ENCODE assay signal across 2 cellular contexts in the genomic region with DNA sequence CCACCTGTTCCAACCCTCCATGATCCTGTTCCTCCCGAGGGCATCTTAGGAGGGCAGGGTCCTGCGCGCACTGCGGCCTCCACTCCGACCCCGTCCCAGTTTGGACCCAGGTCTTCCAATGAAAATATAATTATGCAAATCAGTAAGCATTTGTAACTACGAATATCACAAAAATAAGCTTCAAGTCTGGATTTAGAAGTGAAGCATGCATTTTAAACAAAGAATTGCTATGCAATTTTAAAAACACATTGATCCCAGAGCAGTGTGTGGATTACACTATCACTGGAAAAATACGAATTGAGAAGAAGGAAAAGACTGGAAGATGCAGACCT.
TF ChIP-seq lines count a peak whose summit lies in the region.

No MANE protein-coding gene starts in this region.

TF ChIP-seq in SK-N-SH, 30 proteins besides CTCF, POLR2A, EP300 and RAD21 (continued from another document):
- TF ChIP-seq REST (IDR thresholded peaks at IDR 0.05; ENCODE audit: low read depth, low read length) (no peak), EZH2phosphoT487 (IDR thresholded peaks at IDR 0.05; ENCODE audit: borderline replicate concordance, low read depth) (no peak)
- TF ChIP-seq, protein P1, sequence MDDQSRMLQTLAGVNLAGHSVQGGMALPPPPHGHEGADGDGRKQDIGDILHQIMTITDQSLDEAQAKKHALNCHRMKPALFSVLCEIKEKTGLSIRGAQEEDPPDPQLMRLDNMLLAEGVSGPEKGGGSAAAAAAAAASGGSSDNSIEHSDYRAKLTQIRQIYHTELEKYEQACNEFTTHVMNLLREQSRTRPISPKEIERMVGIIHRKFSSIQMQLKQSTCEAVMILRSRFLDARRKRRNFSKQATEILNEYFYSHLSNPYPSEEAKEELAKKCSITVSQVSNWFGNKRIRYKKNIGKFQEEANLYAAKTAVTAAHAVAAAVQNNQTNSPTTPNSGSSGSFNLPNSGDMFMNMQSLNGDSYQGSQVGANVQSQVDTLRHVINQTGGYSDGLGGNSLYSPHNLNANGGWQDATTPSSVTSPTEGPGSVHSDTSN (IDR thresholded peaks at IDR 0.05), result no peak

TF ChIP-seq in SK-N-SH treated with all-trans-retinoic acid at 6 μM for 48 hours, 23 proteins besides CTCF, POLR2A, EP300 and RAD21 (continued from another document):
- TF ChIP-seq, protein P2, sequence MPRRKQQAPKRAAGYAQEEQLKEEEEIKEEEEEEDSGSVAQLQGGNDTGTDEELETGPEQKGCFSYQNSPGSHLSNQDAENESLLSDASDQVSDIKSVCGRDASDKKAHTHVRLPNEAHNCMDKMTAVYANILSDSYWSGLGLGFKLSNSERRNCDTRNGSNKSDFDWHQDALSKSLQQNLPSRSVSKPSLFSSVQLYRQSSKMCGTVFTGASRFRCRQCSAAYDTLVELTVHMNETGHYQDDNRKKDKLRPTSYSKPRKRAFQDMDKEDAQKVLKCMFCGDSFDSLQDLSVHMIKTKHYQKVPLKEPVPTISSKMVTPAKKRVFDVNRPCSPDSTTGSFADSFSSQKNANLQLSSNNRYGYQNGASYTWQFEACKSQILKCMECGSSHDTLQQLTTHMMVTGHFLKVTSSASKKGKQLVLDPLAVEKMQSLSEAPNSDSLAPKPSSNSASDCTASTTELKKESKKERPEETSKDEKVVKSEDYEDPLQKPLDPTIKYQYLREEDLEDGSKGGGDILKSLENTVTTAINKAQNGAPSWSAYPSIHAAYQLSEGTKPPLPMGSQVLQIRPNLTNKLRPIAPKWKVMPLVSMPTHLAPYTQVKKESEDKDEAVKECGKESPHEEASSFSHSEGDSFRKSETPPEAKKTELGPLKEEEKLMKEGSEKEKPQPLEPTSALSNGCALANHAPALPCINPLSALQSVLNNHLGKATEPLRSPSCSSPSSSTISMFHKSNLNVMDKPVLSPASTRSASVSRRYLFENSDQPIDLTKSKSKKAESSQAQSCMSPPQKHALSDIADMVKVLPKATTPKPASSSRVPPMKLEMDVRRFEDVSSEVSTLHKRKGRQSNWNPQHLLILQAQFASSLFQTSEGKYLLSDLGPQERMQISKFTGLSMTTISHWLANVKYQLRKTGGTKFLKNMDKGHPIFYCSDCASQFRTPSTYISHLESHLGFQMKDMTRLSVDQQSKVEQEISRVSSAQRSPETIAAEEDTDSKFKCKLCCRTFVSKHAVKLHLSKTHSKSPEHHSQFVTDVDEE (CRISPR knock-in tag; IDR thresholded peaks at IDR 0.05), result no peak
- TF ChIP-seq ZNF70 (CRISPR knock-in tag; IDR thresholded peaks at IDR 0.05) (no peak), SNAI2 (CRISPR knock-in tag; IDR thresholded peaks at IDR 0.05) (no peak), GLIS3 (CRISPR knock-in tag; IDR thresholded peaks at IDR 0.05) (no peak), TCF4 (CRISPR knock-in tag; IDR thresholded peaks at IDR 0.05; ENCODE audit: borderline replicate concordance) (no peak), TOX (CRISPR knock-in tag; IDR thresholded peaks at IDR 0.05; ENCODE audit: borderline replicate concordance) (no peak), ZFP3 (CRISPR knock-in tag; IDR thresholded peaks at IDR 0.05) (no peak)
